1 cellular context compared by ENCODE assay signal in genomic region chr19:2616741-2617392, GRCh38.
TF ChIP-seq lines count a peak whose summit lies in the region.

No MANE protein-coding gene starts in this region.

TF ChIP-seq in K562, 482 proteins besides CTCF, POLR2A, EP300 and RAD21 (continued from another document):
- TF ChIP-seq E2F1 (CRISPR knock-in tag; IDR thresholded peaks at IDR 0.05), result no peak
- no peak for TF ChIP-seq MCM5 (IDR thresholded peaks at IDR 0.05; ENCODE audit: low read depth)
- TF ChIP-seq MAZ (CRISPR knock-in tag; conservative IDR thresholded peaks at IDR 0.05 in 1 of 2, IDR thresholded peaks at IDR 0.05 in 1 of 2), result no peak
- peak; percentile 38; the same call in 1 of the 2 replicates for TF ChIP-seq BHLHE40 (IDR thresholded peaks at IDR 0.05; ENCODE audit: low read length)
- no peak for TF ChIP-seq TRIM25 (IDR thresholded peaks at IDR 0.05; ENCODE audit: borderline replicate concordance)
- TF ChIP-seq ID3 (CRISPR knock-in tag; IDR thresholded peaks at IDR 0.05), result no peak
- no peak for TF ChIP-seq ID3 (tag; IDR thresholded peaks at IDR 0.05)
- TF ChIP-seq ZNF224 (CRISPR knock-in tag; IDR thresholded peaks at IDR 0.05), result no peak
- TF ChIP-seq PHB2 (IDR thresholded peaks at IDR 0.05; ENCODE audit: low read depth), result no peak
- TF ChIP-seq USF2 (CRISPR knock-in tag; IDR thresholded peaks at IDR 0.05), result peak; percentile 33; the same call in 1 of the 2 replicates
